ENCODE assay signal across 1 cellular context in the genomic region with DNA sequence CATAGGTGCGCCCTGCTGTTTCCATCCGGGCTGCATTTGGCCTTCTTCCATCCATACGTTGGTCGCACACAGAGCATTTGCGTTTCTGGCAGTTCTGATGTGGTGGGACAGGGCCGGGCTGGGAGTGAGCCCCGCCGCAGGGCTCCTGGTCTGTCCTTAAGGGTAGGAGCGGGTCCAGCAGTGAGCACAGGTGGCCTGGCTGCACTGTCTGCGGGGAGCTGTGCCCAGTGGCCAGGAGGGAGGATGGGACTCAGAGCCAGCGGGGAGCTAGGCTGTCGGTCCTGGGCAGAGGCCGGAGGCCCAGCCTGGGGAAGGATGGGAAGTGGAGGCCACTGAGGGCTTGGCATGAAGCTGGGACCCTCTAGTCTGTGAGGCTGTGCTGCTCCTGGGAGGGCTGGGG.
TF ChIP-seq lines count a peak whose summit lies in the region.

No MANE protein-coding gene starts in this region.

TF ChIP-seq in SK-N-SH, 30 proteins besides CTCF, POLR2A, EP300 and RAD21 (continued from another document):
- TF ChIP-seq REST (IDR thresholded peaks at IDR 0.05; ENCODE audit: low read depth, low read length) (no peak), NFIC (IDR thresholded peaks at IDR 0.05; ENCODE audit: borderline replicate concordance) (no peak), TEAD4 (IDR thresholded peaks at IDR 0.05; ENCODE audit: borderline replicate concordance, insufficient read depth) (no peak), CHD2 (IDR thresholded peaks at IDR 0.05; ENCODE audit: low read length, partially characterized antibody) (no peak), YY1 (IDR thresholded peaks at IDR 0.05; ENCODE audit: low read depth) (no peak), FOXM1 (IDR thresholded peaks at IDR 0.05; ENCODE audit: low read depth) (no peak), POLR2AphosphoS5 (IDR thresholded peaks at IDR 0.05; ENCODE audit: low read depth, low read length) (no peak), TCF12 (IDR thresholded peaks at IDR 0.05) (no peak), ZBTB33 (IDR thresholded peaks at IDR 0.05; ENCODE audit: borderline replicate concordance, low read depth) (no peak), GABPA (IDR thresholded peaks at IDR 0.05; ENCODE audit: low read depth) (no peak), MXI1 (IDR thresholded peaks at IDR 0.05; ENCODE audit: low read depth, low read length) (no peak), MEF2A (IDR thresholded peaks at IDR 0.05; ENCODE audit: borderline replicate concordance, low read depth) (no peak), NRF1 (IDR thresholded peaks at IDR 0.05; ENCODE audit: low read depth, low read length) (no peak)
- TF ChIP-seq, protein P1, sequence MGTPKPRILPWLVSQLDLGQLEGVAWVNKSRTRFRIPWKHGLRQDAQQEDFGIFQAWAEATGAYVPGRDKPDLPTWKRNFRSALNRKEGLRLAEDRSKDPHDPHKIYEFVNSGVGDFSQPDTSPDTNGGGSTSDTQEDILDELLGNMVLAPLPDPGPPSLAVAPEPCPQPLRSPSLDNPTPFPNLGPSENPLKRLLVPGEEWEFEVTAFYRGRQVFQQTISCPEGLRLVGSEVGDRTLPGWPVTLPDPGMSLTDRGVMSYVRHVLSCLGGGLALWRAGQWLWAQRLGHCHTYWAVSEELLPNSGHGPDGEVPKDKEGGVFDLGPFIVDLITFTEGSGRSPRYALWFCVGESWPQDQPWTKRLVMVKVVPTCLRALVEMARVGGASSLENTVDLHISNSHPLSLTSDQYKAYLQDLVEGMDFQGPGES (IDR thresholded peaks at IDR 0.05; ENCODE audit: low read depth, low read length), result no peak
- TF ChIP-seq, protein P2, sequence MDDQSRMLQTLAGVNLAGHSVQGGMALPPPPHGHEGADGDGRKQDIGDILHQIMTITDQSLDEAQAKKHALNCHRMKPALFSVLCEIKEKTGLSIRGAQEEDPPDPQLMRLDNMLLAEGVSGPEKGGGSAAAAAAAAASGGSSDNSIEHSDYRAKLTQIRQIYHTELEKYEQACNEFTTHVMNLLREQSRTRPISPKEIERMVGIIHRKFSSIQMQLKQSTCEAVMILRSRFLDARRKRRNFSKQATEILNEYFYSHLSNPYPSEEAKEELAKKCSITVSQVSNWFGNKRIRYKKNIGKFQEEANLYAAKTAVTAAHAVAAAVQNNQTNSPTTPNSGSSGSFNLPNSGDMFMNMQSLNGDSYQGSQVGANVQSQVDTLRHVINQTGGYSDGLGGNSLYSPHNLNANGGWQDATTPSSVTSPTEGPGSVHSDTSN (IDR thresholded peaks at IDR 0.05), result no peak
- TF ChIP-seq, protein P3, sequence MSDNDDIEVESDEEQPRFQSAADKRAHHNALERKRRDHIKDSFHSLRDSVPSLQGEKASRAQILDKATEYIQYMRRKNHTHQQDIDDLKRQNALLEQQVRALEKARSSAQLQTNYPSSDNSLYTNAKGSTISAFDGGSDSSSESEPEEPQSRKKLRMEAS (IDR thresholded peaks at IDR 0.05; ENCODE audit: low read depth), result no peak
- TF ChIP-seq, protein P4, sequence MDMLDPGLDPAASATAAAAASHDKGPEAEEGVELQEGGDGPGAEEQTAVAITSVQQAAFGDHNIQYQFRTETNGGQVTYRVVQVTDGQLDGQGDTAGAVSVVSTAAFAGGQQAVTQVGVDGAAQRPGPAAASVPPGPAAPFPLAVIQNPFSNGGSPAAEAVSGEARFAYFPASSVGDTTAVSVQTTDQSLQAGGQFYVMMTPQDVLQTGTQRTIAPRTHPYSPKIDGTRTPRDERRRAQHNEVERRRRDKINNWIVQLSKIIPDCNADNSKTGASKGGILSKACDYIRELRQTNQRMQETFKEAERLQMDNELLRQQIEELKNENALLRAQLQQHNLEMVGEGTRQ (IDR thresholded peaks at IDR 0.05; ENCODE audit: borderline replicate concordance, low read depth, low read length), result no peak
